Comparison of ENCODE assay signal across 28 cellular contexts in the genomic region with DNA sequence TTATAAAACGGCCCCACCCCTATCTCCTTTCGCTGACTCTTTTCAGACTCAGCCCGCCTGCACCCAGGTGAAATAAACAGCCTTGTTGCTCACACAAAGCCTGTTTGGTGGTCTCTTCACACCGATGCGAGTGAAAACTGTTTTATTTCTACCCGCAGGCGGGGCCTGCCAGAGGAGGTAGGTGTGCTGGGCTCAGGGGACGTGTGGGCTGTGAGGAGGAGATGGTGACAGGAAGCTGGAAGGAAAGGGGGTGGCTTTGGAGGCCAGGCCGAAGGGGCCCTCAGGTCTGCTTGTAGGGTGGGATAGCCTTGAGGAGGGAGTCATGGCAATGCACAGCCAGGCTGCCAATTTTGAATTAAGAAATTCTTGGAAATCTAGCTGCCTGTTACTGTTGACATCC. TPM values are rescaled to one million over a fixed set of nuclear protein-coding genes. Genes with fewer than 3 reads are reported as not detected.
"Had no signal": no experiment of that assay in that cellular context is flagged by ENCODE, and none has a peak within 500 bp of the region (broad histone marks: within the 10 kb centered on the region; RNA-seq: fewer than 3 reads in every experiment).

No MANE protein-coding gene starts in this region.

- H3K4me3 ChIP-seq: adrenal gland, esophagus squamous epithelium, heart right ventricle, lung, psoas muscle, skin epidermis had no signal

- H3K27ac ChIP-seq: adrenal gland, esophagus squamous epithelium, heart right ventricle, psoas muscle, skin epidermis had no signal

- ATAC-seq: activated CD4-positive, CD25-positive, alpha-beta regulatory T cell treated with anti-CD3 and anti-CD28 coated beads, Interleukin-2, amount 50 U/mL, for 24 hours; activated naive CD4-positive, alpha-beta T cell treated with anti-CD3 and anti-CD28 coated beads, Interleukin-2, amount 50 U/mL, for 72 hours; heart right ventricle; psoas muscle; right cardiac atrium; SK-N-SH treated with all-trans-retinoic acid at 6 μM for 48 hours; stimulated activated naive CD8-positive, alpha-beta T cell treated with anti-CD3 and anti-CD28 coated beads, Interleukin-15, amount 100 ng/mL, for 72 hours; T-cell had no signal

- H3K27ac Mint-ChIP-seq: activated naive CD4-positive, alpha-beta T cell treated with anti-CD3 and anti-CD28 coated beads, Interleukin-2, amount 50 U/mL, for 72 hours; activated T-helper 1 cell treated with anti-CD3 and anti-CD28 coated beads, Interleukin-12 subunit alpha, Interleukin-12 subunit beta, Interleukin-2, Interleukin-4 antibody, amounts not matched to agents 30 ng/mL and 10 ng/mL and 1 ng/mL, durations not matched to agents 14 hours and 24 hours and 36 hours; stimulated activated naive CD8-positive, alpha-beta T cell treated with anti-CD3 and anti-CD28 coated beads, Interleukin-15, amount 100 ng/mL, for 72 hours; T-cell had no signal

- H3K4me1 ChIP-seq: adrenal gland, psoas muscle had no signal

- H3K4me1 Mint-ChIP-seq: stimulated activated naive CD8-positive, alpha-beta T cell treated with anti-CD3 and anti-CD28 coated beads, Interleukin-15, amount 100 ng/mL, for 72 hours; T-cell had no signal

- H3K27me3 Mint-ChIP-seq: stimulated activated naive CD8-positive, alpha-beta T cell treated with anti-CD3 and anti-CD28 coated beads, Interleukin-15, amount 100 ng/mL, for 72 hours; T-cell had no signal

- DNase-seq: activated CD4-positive, alpha-beta T cell treated with anti-CD3 and anti-CD28 coated beads, Interleukin-2, amount 50 U/mL, for 1 hour; activated gamma-delta T cell treated with Interleukin-2 at 50 U/mL for 16 hours; activated T-cell treated with anti-CD3 and anti-CD28 coated beads for 4 hours; dermis blood vessel endothelial cell; effector memory CD4-positive, alpha-beta T cell; esophagus squamous epithelium; heart right ventricle; midbrain; psoas muscle; right cardiac atrium; stimulated activated CD4-positive, alpha-beta T cell treated with anti-CD3 and anti-CD28 coated beads, Interleukin-15, amount 100 ng/mL, for 24 hours; stimulated activated CD4-positive, alpha-beta T cell treated with anti-CD3 and anti-CD28 coated beads, Interleukin-2, amount 100 ng/mL, for 48 hours; stimulated activated naive CD8-positive, alpha-beta T cell treated with anti-CD3 and anti-CD28 coated beads, Interleukin-15, amount 100 ng/mL, for 72 hours; trophoblast cell had no signal

- H3K4me3 Mint-ChIP-seq: activated T-helper 1 cell treated with anti-CD3 and anti-CD28 coated beads, Interleukin-12 subunit alpha, Interleukin-12 subunit beta, Interleukin-2, Interleukin-4 antibody, amounts not matched to agents 30 ng/mL and 10 ng/mL and 1 ng/mL, durations not matched to agents 14 hours and 24 hours and 36 hours; stimulated activated naive CD8-positive, alpha-beta T cell treated with anti-CD3 and anti-CD28 coated beads, Interleukin-15, amount 100 ng/mL, for 72 hours; T-cell had no signal

- H3K27me3 ChIP-seq: adrenal gland, esophagus squamous epithelium, heart right ventricle had no signal

RNA-seq across cellular contexts. Expression of gene KRTAP5-7, which starts 21.3 kb away (rescaled TPM):
- total RNA-seq: activated naive CD4-positive, alpha-beta T cell treated with anti-CD3 and anti-CD28 coated beads, Interleukin-2, amount 50 U/mL, for 72 hours; astrocyte; bronchial epithelial cell; dermis blood vessel endothelial cell; psoas muscle; right cardiac atrium; T-cell; temporal lobe had no signal
- polyA plus RNA-seq: right cardiac atrium had no signal

RNA-seq across cellular contexts. Expression of gene KRTAP5-8, which starts 32.0 kb away (rescaled TPM):
- total RNA-seq: activated naive CD4-positive, alpha-beta T cell treated with anti-CD3 and anti-CD28 coated beads, Interleukin-2, amount 50 U/mL, for 72 hours; activated T-helper 1 cell treated with anti-CD3 and anti-CD28 coated beads, Interleukin-12 subunit alpha, Interleukin-12 subunit beta, Interleukin-2, Interleukin-4 antibody, amounts not matched to agents 30 ng/mL and 10 ng/mL and 1 ng/mL, durations not matched to agents 14 hours and 24 hours and 36 hours; astrocyte; bronchial epithelial cell; cerebellum; dermis blood vessel endothelial cell; heart right ventricle; psoas muscle; right cardiac atrium; T-cell; temporal lobe had no signal
- polyA plus RNA-seq: adrenal gland, heart right ventricle, neural cell, psoas muscle, right cardiac atrium had no signal

RNA-seq across cellular contexts. Expression of gene KRTAP5-9, which starts 42.4 kb away (rescaled TPM):
- total RNA-seq: activated naive CD4-positive, alpha-beta T cell treated with anti-CD3 and anti-CD28 coated beads, Interleukin-2, amount 50 U/mL, for 72 hours; activated T-helper 1 cell treated with anti-CD3 and anti-CD28 coated beads, Interleukin-12 subunit alpha, Interleukin-12 subunit beta, Interleukin-2, Interleukin-4 antibody, amounts not matched to agents 30 ng/mL and 10 ng/mL and 1 ng/mL, durations not matched to agents 14 hours and 24 hours and 36 hours; astrocyte; bronchial epithelial cell; cerebellum; dermis blood vessel endothelial cell; esophagus squamous epithelium; heart right ventricle; osteoblast; psoas muscle; right cardiac atrium; temporal lobe had no signal
- polyA plus RNA-seq: heart right ventricle, neural cell, right cardiac atrium had no signal
